8 cellular contexts compared by ENCODE assay signal in the genomic region with DNA sequence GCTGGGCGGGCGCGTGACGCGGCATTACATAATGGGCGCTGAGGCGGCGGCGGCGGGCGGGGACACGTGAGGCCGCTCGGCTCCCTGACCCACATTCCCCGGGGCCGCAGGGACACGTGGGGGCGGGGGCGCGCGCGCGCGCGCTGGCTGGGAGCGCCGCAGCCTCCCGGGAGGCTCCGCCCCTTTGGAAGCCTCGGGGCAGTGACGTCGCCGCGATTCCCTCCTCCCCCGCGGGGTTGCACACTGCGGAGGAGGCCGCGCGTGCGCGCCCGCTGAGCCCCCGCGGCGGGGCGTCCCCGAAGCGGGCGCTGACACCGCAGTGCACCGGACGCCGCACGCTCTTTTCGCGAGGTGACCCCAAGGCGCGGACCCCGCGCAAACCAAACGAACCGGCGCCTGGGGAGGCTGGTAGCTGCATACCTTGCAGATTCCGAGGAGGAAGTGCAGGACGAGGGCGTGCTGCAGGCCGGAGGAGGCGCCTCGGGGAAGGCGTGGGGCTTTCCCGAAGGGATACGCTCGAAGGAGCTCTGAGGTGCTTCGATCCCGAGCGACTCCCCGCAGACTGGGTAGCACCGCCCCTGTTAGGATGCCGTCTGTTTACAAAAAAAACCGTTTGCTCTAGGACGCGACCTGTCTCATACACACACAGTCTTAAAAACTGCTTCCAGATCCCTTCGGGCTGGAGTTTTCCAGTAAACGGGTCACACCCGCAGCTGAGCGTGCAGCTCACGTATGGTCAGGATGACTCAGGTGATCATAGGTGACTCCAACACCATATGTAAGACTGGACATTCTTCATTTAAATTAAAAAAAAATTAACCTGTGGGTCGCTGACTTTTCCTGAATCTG. TPM values are rescaled to one million over a fixed set of nuclear protein-coding genes. Genes with fewer than 3 reads are reported as not detected.
DNase-seq lines count a peak whose midpoint lies in the region; ATAC-seq and TF ChIP-seq lines count a peak whose summit lies in the region.

No MANE protein-coding gene starts in this region.

- H4K20me1 ChIP-seq in osteoblast (ENCODE audit: insufficient read depth, low read length), result peaks cover 39% of the 10 kb centered on the region

- peaks cover 23% of the 10 kb centered on the region for H3K4me1 ChIP-seq in osteoblast (ENCODE audit: insufficient read depth, low read length)
- H3K4me1 ChIP-seq in testis, result peaks cover 20% of the 10 kb centered on the region

- H3K27me3 Mint-ChIP-seq in activated naive CD4-positive, alpha-beta T cell treated with anti-CD3 and anti-CD28 coated beads, Interleukin-2, amount 50 U/mL, for 24 hours, result no peaks in the 10 kb centered on the region

- H3K27ac ChIP-seq in SK-N-MC (no peak overlapping the region), osteoblast (ENCODE audit: low read depth, low read length) (peak overlapping the region; percentile 91), testis (peak overlapping the region; percentile 89 to 99)

- peak overlapping the region; percentile 86 for H3K4me3 Mint-ChIP-seq in activated naive CD4-positive, alpha-beta T cell treated with anti-CD3 and anti-CD28 coated beads, Interleukin-2, amount 50 U/mL, for 24 hours

- H3K9me3 ChIP-seq in SK-N-MC (ENCODE audit: low read depth, low read length) (no peaks in the 10 kb centered on the region), osteoblast (ENCODE audit: low read depth, low read length) (no peaks in the 10 kb centered on the region), testis (no peaks in the 10 kb centered on the region)

- H3K36me3 ChIP-seq in SK-N-MC (ENCODE audit: insufficient read depth, low read length), result no peaks in the 10 kb centered on the region
- no peaks in the 10 kb centered on the region for H3K36me3 ChIP-seq in osteoblast (ENCODE audit: insufficient read depth, low read length)
- H3K36me3 ChIP-seq in testis (ENCODE audit: low read depth, missing control alignments), result no peaks in the 10 kb centered on the region

- peaks cover 2% of the 10 kb centered on the region for H3K36me3 Mint-ChIP-seq in activated naive CD4-positive, alpha-beta T cell treated with anti-CD3 and anti-CD28 coated beads, Interleukin-2, amount 50 U/mL, for 24 hours

- H3K4me1 Mint-ChIP-seq in activated naive CD4-positive, alpha-beta T cell treated with anti-CD3 and anti-CD28 coated beads, Interleukin-2, amount 50 U/mL, for 24 hours, result peaks cover 55% of the 10 kb centered on the region

- WGBS in testis, 2 donors, result 1 to 4% methylated on average over 9 to 68 of the region's 89 CpGs

- H3K27me3 ChIP-seq in osteoblast (ENCODE audit: insufficient read depth, low read length), result peaks cover 12% of the 10 kb centered on the region
- H3K27me3 ChIP-seq in testis, result no peaks in the 10 kb centered on the region

- peak overlapping the region; percentile 87 for H3K27ac Mint-ChIP-seq in activated naive CD4-positive, alpha-beta T cell treated with anti-CD3 and anti-CD28 coated beads, Interleukin-2, amount 50 U/mL, for 24 hours

- H3K9me3 Mint-ChIP-seq in activated naive CD4-positive, alpha-beta T cell treated with anti-CD3 and anti-CD28 coated beads, Interleukin-2, amount 50 U/mL, for 24 hours, result no peaks in the 10 kb centered on the region

- peaks cover 42% of the 10 kb centered on the region for H3K79me2 ChIP-seq in osteoblast (ENCODE audit: insufficient read depth, low read length)

- H3K4me2 ChIP-seq in osteoblast (ENCODE audit: insufficient read depth, low read length), result peak overlapping the region; percentile 97

- TF ChIP-seq CTCF in osteoblast (IDR thresholded peaks at IDR 0.05; ENCODE audit: extremely low read depth, low read depth, low read length) (no peak), testis (IDR thresholded peaks at IDR 0.05) (no peak)

- peak; percentile 30 for TF ChIP-seq POLR2A in GM10847 (IDR thresholded peaks at IDR 0.05; ENCODE audit: extremely low read depth, insufficient read length)
- no peak for TF ChIP-seq POLR2A in testis (IDR thresholded peaks at IDR 0.05)

- H3K9ac ChIP-seq in SK-N-MC (ENCODE audit: insufficient read length), result peak overlapping the region; percentile 70

- intact Hi-C loops in testis (cut with DNase I; ENCODE audit: low total_unique reads), result no loop called here

- peak overlapping the region; percentile 81 for H3K4me3 ChIP-seq in SK-N-MC
- H3K4me3 ChIP-seq in osteoblast (ENCODE audit: insufficient read depth, low read length), result peak overlapping the region; percentile 93
- H3K4me3 ChIP-seq in testis, result peak overlapping the region; percentile 70 to 91

- peak overlapping the region; percentile 80 for H2AFZ ChIP-seq in osteoblast (ENCODE audit: low read length)

- DNase-seq in NCI-H1048 (lab: John Stamatoyannopoulos, UW) (peak; percentile 85), SK-N-MC (ENCODE audit: low read depth, low spot score) (no peak), glomerular visceral epithelial cell (ENCODE audit: extremely low spot score) (peak; percentile 98), osteoblast (ENCODE audit: insufficient read length, low spot score, missing footprints) (peak; percentile 99), testis (peak; percentile 98)

- peak; percentile 79 for ATAC-seq in HG02610 (IDR thresholded peaks at IDR 0.05; ENCODE audit: unreplicated experiment)

RNA-seq across cellular contexts. Expression of a gene that starts 1.0 kb away (rescaled TPM):
- total RNA-seq in osteoblast (70.6 and 77.5 TPM in 2 replicates), testis (10 to 100 TPM; 33.1 to 41.2 TPM)
- polyA plus RNA-seq in testis (ENCODE audit: insufficient read depth, low read depth, low replicate concordance), result 14.5 TPM

RNA-seq across cellular contexts. Expression of a gene that starts 29.2 kb away (rescaled TPM):
- total RNA-seq in osteoblast, result 1,871 and 2,086 TPM in 2 replicates
- total RNA-seq in testis, result 1,000 to 10,000 TPM in 1 of 2 donors, 100 to 1,000 TPM in 1; 783 to 1,409 TPM
- polyA plus RNA-seq in testis (ENCODE audit: insufficient read depth, low read depth, low replicate concordance), result 1,993 TPM

RNA-seq across cellular contexts. Expression of a gene that starts 29.3 kb away (rescaled TPM):
- total RNA-seq in osteoblast, result 11.9 and 14.7 TPM in 2 replicates
- total RNA-seq in testis, result 10 to 100 TPM; 37.2 to 41.1 TPM
- 35.0 TPM for polyA plus RNA-seq in testis (ENCODE audit: insufficient read depth, low read depth, low replicate concordance)
